Comparison of ENCODE assay signal across 32 cellular contexts in the genomic region with DNA sequence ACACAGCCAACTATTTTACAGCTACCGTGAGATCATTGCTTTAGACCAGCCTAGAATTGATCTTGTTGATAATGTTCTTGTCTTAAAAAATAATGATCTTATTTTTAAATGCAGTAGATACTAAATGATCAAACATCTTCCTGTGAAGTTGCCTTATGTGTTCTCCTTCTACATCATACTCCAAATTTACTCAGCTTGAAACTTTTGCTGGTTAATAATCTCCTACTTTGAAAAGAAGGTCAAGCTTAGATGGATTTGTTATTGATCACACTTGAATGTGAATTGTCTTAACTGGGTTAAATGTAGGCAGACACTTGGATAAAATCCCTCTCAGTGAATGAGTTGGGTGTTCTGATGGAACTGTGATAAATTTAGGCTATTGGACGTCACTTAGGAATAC.
"Had no signal": no experiment of that assay in that cellular context is flagged by ENCODE, and none has a peak within 500 bp of the region (broad histone marks: within the 10 kb centered on the region; RNA-seq: fewer than 3 reads in every experiment).

No MANE protein-coding gene starts in this region.

- H3K4me3 ChIP-seq: adrenal gland, body of pancreas, breast epithelium had no signal

- DNase-seq: activated B cell treated with CpG ODN at 0.5 μM for 24 hours; activated CD4-positive, alpha-beta memory T cell treated with anti-CD3 and anti-CD28 coated beads for 36 hours; activated CD4-positive, alpha-beta T cell treated with anti-CD3 and anti-CD28 coated beads for 4 hours; activated CD4-positive, alpha-beta T cell treated with anti-CD3 and anti-CD28 coated beads, Interleukin-2, amount 10 ng/mL, durations not matched to agents 24 days and 14 days; activated CD4-positive, alpha-beta T cell treated with anti-CD3 and anti-CD28 coated beads, Interleukin-2, amount 50 U/mL, for 1 hour; activated CD4-positive, alpha-beta T cell treated with anti-CD3 and anti-CD28 coated beads, Interleukin-2, amount 50 U/mL, for 4 hours; activated CD4-positive, CD25-positive, alpha-beta regulatory T cell treated with anti-CD3 and anti-CD28 coated beads, Interleukin-2, amount 50 U/mL, for 72 hours; activated CD8-positive, alpha-beta memory T cell treated with anti-CD3 and anti-CD28 coated beads, Interleukin-2, amount 50 U/mL, for 4 hours; activated CD8-positive, alpha-beta T cell treated with anti-CD3 and anti-CD28 coated beads for 36 hours; activated effector memory CD4-positive, alpha-beta T cell treated with anti-CD3 and anti-CD28 coated beads, Interleukin-2, amount 50 U/mL, for 16 hours; activated gamma-delta T cell treated with Interleukin-2 at 50 U/mL for 16 hours; activated naive CD4-positive, alpha-beta T cell; activated naive CD4-positive, alpha-beta T cell treated with anti-CD3 and anti-CD28 coated beads for 36 hours; activated naive CD4-positive, alpha-beta T cell treated with anti-CD3 and anti-CD28 coated beads, Interleukin-2, amount 50 U/mL, for 16 hours; activated naive CD8-positive, alpha-beta T cell treated with anti-CD3 and anti-CD28 coated beads for 36 hours; activated T-cell treated with anti-CD3 and anti-CD28 coated beads for 4 hours; activated T-cell treated with anti-CD3 and anti-CD28 coated beads, Interleukin-2, amount 50 U/mL, for 1 hour; activated T-cell treated with anti-CD3 and anti-CD28 coated beads, Interleukin-2, amount 50 U/mL, for 4 hours; activated T-cell treated with anti-CD3 and anti-CD28 coated beads, Interleukin-2, amount 50 U/mL, for 72 hours; adrenal gland; amniotic stem cell; aorta; body of pancreas; brain microvascular endothelial cell; central memory CD4-positive, alpha-beta T cell; T-helper 1 cell; T-helper 2 cell; T-helper 9 cell had no signal

- H3K27me3 ChIP-seq: body of pancreas, brain microvascular endothelial cell, breast epithelium had no signal

- ATAC-seq: activated CD8-positive, alpha-beta T cell treated with anti-CD3 and anti-CD28 coated beads for 36 hours; activated naive CD4-positive, alpha-beta T cell treated with anti-CD3 and anti-CD28 coated beads, Interleukin-2, amount 50 U/mL, for 72 hours; activated T-cell treated with anti-CD3 and anti-CD28 coated beads, Interleukin-2, amount 50 U/mL, for 4 hours; activated T-cell treated with anti-CD3 and anti-CD28 coated beads, Interleukin-2, amount 50 U/mL, for 72 hours; activated T-helper 17 cell treated with anti-CD3 and anti-CD28 coated beads, Interleukin-2, amount 50 U/mL, for 72 hours; body of pancreas had no signal

- H3K27ac ChIP-seq: adrenal gland, body of pancreas, brain microvascular endothelial cell, breast epithelium, VCaP had no signal

- H3K4me1 ChIP-seq: adrenal gland, body of pancreas, breast epithelium had no signal

- H3K9me3 ChIP-seq: adrenal gland, body of pancreas, breast epithelium had no signal

- H3K36me3 ChIP-seq: adrenal gland, brain microvascular endothelial cell, breast epithelium had no signal
